Comparison of ENCODE assay signal across 1 cellular context in the genomic region with DNA sequence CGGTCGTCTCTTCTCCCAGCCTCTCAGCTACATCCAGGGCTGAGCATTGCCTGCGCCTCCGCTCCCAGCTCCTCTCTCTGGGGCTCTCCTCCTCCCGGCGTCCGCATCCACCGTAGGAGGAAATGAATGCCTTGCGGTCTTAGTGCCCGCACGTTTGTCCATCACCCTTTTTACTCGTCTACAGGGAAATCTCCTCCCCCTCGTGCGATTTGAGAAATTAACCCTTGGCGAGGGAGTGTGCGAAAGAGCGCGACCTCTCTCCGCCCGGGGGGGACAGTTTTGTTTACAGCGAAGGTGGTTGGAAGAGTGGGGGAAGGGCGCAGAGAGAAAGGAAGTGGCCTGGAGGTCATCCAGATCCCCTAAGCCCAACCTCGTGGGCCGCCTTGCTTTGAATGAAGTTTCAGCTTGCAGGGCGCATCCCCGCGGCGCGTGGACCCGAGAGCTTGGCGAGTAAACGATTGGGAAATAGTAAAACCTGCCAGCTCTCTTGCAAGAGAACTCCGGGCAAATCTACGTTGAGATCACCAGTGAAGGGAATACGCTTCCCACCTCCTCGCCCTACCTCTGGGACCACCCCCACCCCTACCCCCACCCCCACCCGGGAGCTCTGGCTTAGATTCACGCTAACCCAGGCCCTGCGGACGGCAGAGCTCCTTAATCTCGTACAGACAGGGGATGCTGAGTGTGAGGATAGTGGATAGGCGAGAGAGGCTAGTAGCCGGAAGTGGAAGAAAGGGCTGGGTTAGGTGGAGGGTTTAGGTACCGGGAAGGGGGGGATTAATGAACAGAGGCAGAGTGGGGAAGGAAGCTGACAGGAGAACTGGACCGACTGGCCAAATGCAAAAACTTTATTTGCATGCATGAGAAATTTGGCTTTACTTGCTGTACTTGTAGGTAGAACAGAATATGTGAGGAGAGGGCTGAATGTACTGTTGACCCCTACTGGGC.
TF ChIP-seq lines count a peak whose summit lies in the region.

A gene with protein sequence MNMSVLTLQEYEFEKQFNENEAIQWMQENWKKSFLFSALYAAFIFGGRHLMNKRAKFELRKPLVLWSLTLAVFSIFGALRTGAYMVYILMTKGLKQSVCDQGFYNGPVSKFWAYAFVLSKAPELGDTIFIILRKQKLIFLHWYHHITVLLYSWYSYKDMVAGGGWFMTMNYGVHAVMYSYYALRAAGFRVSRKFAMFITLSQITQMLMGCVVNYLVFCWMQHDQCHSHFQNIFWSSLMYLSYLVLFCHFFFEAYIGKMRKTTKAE (minus strand): TSS at position 144 of the 948 bp plus-strand sequence. CDS start 280 bp downstream, outside the sequence.

TF ChIP-seq in HepG2, 621 proteins besides CTCF, POLR2A, EP300 and RAD21 (continued from another document and continues in another):
- TF ChIP-seq ZNF709 (CRISPR knock-in tag; IDR thresholded peaks at IDR 0.05) (peak; percentile 64), FOXC1 (CRISPR knock-in tag; IDR thresholded peaks at IDR 0.05; ENCODE audit: borderline replicate concordance) (peak; percentile 36; the same call in 1 of the 2 replicates), FOXK1 (CRISPR knock-in tag; IDR thresholded peaks at IDR 0.05; ENCODE audit: borderline replicate concordance, low read depth) (peak; percentile 73; the same call in 1 of the 2 replicates), ZNF235 (CRISPR knock-in tag; IDR thresholded peaks at IDR 0.05; ENCODE audit: borderline replicate concordance) (no peak), REXO4 (CRISPR knock-in tag; IDR thresholded peaks at IDR 0.05; ENCODE audit: borderline replicate concordance) (no peak), ZNF121 (CRISPR knock-in tag; IDR thresholded peaks at IDR 0.05) (no peak; the same call in 1 of the 2 replicates), MTF1 (CRISPR knock-in tag; IDR thresholded peaks at IDR 0.05) (no peak), ZFX (CRISPR knock-in tag; IDR thresholded peaks at IDR 0.05; ENCODE audit: low read depth) (no peak), ZNF607 (CRISPR knock-in tag; IDR thresholded peaks at IDR 0.05; ENCODE audit: borderline replicate concordance) (peak; percentile 62; the same call in 1 of the 2 replicates), ZNF263 (CRISPR knock-in tag; IDR thresholded peaks at IDR 0.05) (peak; percentile 64), ZMYM3 (CRISPR knock-in tag; IDR thresholded peaks at IDR 0.05) (peak; percentile 92), ZFAT (CRISPR knock-in tag; conservative IDR thresholded peaks at IDR 0.05) (no peak), NFYB (CRISPR knock-in tag; IDR thresholded peaks at IDR 0.05) (no peak), CBX1 (IDR thresholded peaks at IDR 0.05; ENCODE audit: low read depth) (no peak), TGIF2 (CRISPR knock-in tag; IDR thresholded peaks at IDR 0.05) (no peak), ZNF660 (CRISPR knock-in tag; IDR thresholded peaks at IDR 0.05; ENCODE audit: borderline replicate concordance, low read depth) (no peak), CBX5 (CRISPR knock-in tag; IDR thresholded peaks at IDR 0.05; ENCODE audit: borderline replicate concordance) (peak; percentile 62; the same call in 1 of the 2 replicates), MXI1 (IDR thresholded peaks at IDR 0.05; ENCODE audit: borderline replicate concordance, low read depth, low read length) (0 out of 3 replicates have a peak, but pooled peaks have one; percentile 26), ZNF839 (CRISPR knock-in tag; IDR thresholded peaks at IDR 0.05; ENCODE audit: borderline replicate concordance) (no peak)
- TF ChIP-seq, protein P1, sequence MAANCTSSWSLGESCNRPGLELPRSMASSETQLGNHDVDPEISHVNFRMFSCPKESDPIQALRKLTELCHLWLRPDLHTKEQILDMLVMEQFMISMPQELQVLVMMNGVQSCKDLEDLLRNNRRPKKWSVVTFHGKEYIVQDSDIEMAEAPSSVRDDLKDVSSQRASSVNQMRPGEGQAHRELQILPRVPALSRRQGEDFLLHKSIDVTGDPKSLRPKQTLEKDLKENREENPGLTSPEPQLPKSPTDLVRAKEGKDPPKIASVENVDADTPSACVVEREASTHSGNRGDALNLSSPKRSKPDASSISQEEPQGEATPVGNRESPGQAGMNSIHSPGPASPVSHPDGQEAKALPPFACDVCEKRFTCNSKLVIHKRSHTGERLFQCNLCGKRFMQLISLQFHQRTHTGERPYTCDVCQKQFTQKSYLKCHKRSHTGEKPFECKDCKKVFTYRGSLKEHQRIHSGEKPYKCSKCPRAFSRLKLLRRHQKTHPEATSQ (CRISPR knock-in tag; IDR thresholded peaks at IDR 0.05; ENCODE audit: borderline replicate concordance) = peak; percentile 82; the same call in 1 of the 2 replicates
- TF ChIP-seq, protein P2, sequence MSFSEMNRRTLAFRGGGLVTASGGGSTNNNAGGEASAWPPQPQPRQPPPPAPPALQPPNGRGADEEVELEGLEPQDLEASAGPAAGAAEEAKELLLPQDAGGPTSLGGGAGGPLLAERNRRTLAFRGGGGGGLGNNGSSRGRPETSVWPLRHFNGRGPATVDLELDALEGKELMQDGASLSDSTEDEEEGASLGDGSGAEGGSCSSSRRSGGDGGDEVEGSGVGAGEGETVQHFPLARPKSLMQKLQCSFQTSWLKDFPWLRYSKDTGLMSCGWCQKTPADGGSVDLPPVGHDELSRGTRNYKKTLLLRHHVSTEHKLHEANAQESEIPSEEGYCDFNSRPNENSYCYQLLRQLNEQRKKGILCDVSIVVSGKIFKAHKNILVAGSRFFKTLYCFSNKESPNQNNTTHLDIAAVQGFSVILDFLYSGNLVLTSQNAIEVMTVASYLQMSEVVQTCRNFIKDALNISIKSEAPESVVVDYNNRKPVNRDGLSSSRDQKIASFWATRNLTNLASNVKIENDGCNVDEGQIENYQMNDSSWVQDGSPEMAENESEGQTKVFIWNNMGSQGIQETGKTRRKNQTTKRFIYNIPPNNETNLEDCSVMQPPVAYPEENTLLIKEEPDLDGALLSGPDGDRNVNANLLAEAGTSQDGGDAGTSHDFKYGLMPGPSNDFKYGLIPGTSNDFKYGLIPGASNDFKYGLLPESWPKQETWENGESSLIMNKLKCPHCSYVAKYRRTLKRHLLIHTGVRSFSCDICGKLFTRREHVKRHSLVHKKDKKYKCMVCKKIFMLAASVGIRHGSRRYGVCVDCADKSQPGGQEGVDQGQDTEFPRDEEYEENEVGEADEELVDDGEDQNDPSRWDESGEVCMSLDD (CRISPR knock-in tag; IDR thresholded peaks at IDR 0.05; ENCODE audit: borderline replicate concordance) = no peak
- TF ChIP-seq, protein P3, sequence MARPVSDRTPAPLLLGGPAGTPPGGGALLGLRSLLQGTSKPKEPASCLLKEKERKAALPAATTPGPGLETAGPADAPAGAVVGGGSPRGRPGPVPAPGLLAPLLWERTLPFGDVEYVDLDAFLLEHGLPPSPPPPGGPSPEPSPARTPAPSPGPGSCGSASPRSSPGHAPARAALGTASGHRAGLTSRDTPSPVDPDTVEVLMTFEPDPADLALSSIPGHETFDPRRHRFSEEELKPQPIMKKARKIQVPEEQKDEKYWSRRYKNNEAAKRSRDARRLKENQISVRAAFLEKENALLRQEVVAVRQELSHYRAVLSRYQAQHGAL (CRISPR knock-in tag; IDR thresholded peaks at IDR 0.05; ENCODE audit: not compliant biosample characterization) = no peak
- TF ChIP-seq, protein P4, sequence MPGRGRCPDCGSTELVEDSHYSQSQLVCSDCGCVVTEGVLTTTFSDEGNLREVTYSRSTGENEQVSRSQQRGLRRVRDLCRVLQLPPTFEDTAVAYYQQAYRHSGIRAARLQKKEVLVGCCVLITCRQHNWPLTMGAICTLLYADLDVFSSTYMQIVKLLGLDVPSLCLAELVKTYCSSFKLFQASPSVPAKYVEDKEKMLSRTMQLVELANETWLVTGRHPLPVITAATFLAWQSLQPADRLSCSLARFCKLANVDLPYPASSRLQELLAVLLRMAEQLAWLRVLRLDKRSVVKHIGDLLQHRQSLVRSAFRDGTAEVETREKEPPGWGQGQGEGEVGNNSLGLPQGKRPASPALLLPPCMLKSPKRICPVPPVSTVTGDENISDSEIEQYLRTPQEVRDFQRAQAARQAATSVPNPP (CRISPR knock-in tag; IDR thresholded peaks at IDR 0.05) = peak; percentile 63; the same call in 1 of the 2 replicates
- TF ChIP-seq, protein P5, sequence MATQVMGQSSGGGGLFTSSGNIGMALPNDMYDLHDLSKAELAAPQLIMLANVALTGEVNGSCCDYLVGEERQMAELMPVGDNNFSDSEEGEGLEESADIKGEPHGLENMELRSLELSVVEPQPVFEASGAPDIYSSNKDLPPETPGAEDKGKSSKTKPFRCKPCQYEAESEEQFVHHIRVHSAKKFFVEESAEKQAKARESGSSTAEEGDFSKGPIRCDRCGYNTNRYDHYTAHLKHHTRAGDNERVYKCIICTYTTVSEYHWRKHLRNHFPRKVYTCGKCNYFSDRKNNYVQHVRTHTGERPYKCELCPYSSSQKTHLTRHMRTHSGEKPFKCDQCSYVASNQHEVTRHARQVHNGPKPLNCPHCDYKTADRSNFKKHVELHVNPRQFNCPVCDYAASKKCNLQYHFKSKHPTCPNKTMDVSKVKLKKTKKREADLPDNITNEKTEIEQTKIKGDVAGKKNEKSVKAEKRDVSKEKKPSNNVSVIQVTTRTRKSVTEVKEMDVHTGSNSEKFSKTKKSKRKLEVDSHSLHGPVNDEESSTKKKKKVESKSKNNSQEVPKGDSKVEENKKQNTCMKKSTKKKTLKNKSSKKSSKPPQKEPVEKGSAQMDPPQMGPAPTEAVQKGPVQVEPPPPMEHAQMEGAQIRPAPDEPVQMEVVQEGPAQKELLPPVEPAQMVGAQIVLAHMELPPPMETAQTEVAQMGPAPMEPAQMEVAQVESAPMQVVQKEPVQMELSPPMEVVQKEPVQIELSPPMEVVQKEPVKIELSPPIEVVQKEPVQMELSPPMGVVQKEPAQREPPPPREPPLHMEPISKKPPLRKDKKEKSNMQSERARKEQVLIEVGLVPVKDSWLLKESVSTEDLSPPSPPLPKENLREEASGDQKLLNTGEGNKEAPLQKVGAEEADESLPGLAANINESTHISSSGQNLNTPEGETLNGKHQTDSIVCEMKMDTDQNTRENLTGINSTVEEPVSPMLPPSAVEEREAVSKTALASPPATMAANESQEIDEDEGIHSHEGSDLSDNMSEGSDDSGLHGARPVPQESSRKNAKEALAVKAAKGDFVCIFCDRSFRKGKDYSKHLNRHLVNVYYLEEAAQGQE (IDR thresholded peaks at IDR 0.05; ENCODE audit: borderline replicate concordance in 1 of 2, low read depth in 1 of 2, low read length in 2 of 2) = peak in 1 of 2 experiments; percentile 51; a peak in 1 of 4 replicates
- TF ChIP-seq, protein P6, sequence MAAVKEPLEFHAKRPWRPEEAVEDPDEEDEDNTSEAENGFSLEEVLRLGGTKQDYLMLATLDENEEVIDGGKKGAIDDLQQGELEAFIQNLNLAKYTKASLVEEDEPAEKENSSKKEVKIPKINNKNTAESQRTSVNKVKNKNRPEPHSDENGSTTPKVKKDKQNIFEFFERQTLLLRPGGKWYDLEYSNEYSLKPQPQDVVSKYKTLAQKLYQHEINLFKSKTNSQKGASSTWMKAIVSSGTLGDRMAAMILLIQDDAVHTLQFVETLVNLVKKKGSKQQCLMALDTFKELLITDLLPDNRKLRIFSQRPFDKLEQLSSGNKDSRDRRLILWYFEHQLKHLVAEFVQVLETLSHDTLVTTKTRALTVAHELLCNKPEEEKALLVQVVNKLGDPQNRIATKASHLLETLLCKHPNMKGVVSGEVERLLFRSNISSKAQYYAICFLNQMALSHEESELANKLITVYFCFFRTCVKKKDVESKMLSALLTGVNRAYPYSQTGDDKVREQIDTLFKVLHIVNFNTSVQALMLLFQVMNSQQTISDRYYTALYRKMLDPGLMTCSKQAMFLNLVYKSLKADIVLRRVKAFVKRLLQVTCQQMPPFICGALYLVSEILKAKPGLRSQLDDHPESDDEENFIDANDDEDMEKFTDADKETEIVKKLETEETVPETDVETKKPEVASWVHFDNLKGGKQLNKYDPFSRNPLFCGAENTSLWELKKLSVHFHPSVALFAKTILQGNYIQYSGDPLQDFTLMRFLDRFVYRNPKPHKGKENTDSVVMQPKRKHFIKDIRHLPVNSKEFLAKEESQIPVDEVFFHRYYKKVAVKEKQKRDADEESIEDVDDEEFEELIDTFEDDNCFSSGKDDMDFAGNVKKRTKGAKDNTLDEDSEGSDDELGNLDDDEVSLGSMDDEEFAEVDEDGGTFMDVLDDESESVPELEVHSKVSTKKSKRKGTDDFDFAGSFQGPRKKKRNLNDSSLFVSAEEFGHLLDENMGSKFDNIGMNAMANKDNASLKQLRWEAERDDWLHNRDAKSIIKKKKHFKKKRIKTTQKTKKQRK (IDR thresholded peaks at IDR 0.05; ENCODE audit: low read length) = no peak
- TF ChIP-seq, protein P7, sequence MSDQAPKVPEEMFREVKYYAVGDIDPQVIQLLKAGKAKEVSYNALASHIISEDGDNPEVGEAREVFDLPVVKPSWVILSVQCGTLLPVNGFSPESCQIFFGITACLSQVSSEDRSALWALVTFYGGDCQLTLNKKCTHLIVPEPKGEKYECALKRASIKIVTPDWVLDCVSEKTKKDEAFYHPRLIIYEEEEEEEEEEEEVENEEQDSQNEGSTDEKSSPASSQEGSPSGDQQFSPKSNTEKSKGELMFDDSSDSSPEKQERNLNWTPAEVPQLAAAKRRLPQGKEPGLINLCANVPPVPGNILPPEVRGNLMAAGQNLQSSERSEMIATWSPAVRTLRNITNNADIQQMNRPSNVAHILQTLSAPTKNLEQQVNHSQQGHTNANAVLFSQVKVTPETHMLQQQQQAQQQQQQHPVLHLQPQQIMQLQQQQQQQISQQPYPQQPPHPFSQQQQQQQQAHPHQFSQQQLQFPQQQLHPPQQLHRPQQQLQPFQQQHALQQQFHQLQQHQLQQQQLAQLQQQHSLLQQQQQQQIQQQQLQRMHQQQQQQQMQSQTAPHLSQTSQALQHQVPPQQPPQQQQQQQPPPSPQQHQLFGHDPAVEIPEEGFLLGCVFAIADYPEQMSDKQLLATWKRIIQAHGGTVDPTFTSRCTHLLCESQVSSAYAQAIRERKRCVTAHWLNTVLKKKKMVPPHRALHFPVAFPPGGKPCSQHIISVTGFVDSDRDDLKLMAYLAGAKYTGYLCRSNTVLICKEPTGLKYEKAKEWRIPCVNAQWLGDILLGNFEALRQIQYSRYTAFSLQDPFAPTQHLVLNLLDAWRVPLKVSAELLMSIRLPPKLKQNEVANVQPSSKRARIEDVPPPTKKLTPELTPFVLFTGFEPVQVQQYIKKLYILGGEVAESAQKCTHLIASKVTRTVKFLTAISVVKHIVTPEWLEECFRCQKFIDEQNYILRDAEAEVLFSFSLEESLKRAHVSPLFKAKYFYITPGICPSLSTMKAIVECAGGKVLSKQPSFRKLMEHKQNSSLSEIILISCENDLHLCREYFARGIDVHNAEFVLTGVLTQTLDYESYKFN (CRISPR knock-in tag; conservative IDR thresholded peaks at IDR 0.05) = peak; percentile 84
- TF ChIP-seq, protein P8, sequence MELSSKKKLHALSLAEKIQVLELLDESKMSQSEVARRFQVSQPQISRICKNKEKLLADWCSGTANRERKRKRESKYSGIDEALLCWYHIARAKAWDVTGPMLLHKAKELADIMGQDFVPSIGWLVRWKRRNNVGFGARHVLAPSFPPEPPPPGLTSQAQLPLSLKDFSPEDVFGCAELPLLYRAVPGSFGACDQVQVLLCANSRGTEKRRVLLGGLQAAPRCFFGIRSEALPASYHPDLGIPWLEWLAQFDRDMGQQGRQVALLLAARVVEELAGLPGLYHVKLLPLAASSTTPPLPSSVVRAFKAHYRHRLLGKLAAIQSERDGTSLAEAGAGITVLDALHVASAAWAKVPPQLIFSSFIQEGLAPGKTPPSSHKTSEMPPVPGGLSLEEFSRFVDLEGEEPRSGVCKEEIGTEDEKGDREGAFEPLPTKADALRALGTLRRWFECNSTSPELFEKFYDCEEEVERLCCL (CRISPR knock-in tag; IDR thresholded peaks at IDR 0.05; ENCODE audit: borderline replicate concordance) = no peak
